10 cellular contexts compared by ENCODE assay signal in the genomic region with DNA sequence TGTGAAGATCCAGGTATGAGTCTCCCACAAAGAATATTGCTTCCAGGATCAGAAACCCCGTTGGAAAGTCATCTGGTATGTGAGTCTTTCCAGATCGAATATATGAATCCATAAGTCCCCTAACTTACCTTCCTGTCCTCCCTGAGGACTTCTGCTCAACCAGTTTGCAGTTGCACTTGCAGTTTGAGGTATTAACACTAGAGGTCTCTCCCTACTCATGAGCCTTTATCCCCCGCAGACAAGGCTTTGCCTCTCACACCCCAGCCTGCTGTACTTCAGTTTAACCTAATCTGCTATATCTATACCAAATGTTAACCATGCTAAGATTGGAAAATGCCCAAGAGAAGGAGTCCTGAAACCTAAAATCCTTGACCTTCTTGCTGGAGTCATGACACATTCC.
DNase-seq lines count a peak whose midpoint lies in the region; FAIRE-seq lines count a peak whose summit lies in the region.
"Had no signal": no experiment of that assay in that cellular context is flagged by ENCODE, and none has a peak within 500 bp of the region (broad histone marks: within the 10 kb centered on the region; RNA-seq: fewer than 3 reads in every experiment).

No MANE protein-coding gene starts in this region.

- no peaks in the 10 kb centered on the region for H3K27me3 ChIP-seq in H7 (ENCODE audit: control insufficient read depth, insufficient read depth, low read length)

- no peaks in the 10 kb centered on the region for H3K36me3 ChIP-seq in H7 (replicated peaks; ENCODE audit: control insufficient read depth, insufficient read depth, low read length)

- no peak overlapping the region for H3K4me3 ChIP-seq in H7 (ENCODE audit: insufficient read depth, low read depth, low read length)
- H3K4me3 ChIP-seq: lung had no signal

- no peak for FAIRE-seq in GM19239 (lab: Jason Lieb, UNC)

- peak; percentile 27 for DNase-seq in D341Med (ENCODE audit: low spot score)
- DNase-seq in H7: peak; percentile 8
- DNase-seq in RPMI8226: peak; percentile 15
- DNase-seq in left kidney (ENCODE audit: low read depth, low spot score): peak; percentile 19
- no peak for DNase-seq in GM19239 (ENCODE audit: insufficient read length, low spot score)
- DNase-seq in SW480 (ENCODE audit: low spot score): no peak
- DNase-seq in NCI-H2107 (lab: John Stamatoyannopoulos, UW): no peak
- DNase-seq in medulla oblongata (ENCODE audit: extremely low spot score): no peak
- DNase-seq: NK-92 treated with Interleukin-12 subunit alpha and Interleukin-12 subunit beta, amount 100 ng/mL, for 24 hours had no signal

Comparison
In these comparisons a context has a peak if more than half of its experiments do, and no peak if none do; other contexts are left out.
1. DNase-seq: peak in D341Med (single experiment), H7 (single experiment), RPMI8226 (single experiment) and left kidney (single experiment); none in GM19239 (single experiment), SW480 (single experiment), NCI-H2107 (single experiment) and medulla oblongata (single experiment).